20 cellular contexts compared by ENCODE assay signal in genomic region chr14:31252865-31253264, GRCh38.
"Had no signal": no experiment of that assay in that cellular context is flagged by ENCODE, and none has a peak within 500 bp of the region (broad histone marks: within the 10 kb centered on the region; RNA-seq: fewer than 3 reads in every experiment).

No MANE protein-coding gene starts in this region.

- H3K36me3 ChIP-seq: SJSA1 had no signal

- H3K27me3 ChIP-seq: SJSA1 had no signal

- DNase-seq: Kasumi-1, KG1, MV-4-11, NCI-H1048, NCI-H1105, NCI-H1417, NCI-H1694 treated with DMSO at 0.1 percent for 48 hours, NCI-H1930, NCI-H2081, NCI-H2107, NCI-H2227 treated with DMSO at 0.1 percent for 48 hours, NCI-H510A, NCI-H524 treated with DMSO at 0.1 percent for 48 hours, NCI-H82, Right ventricle myocardium superior, RPMI8226, SIG-M5 had no signal

- H3K27ac ChIP-seq: HL-60, SJSA1, SK-N-MC had no signal

- H3K4me3 ChIP-seq: SJSA1, SK-N-MC had no signal

- H3K4me1 ChIP-seq: SJSA1 had no signal

- H3K9me3 ChIP-seq: SJSA1 had no signal
